ENCODE assay signal across 8 cellular contexts in genomic region chr6:70955441-70956190, GRCh38. TPM values are rescaled to one million over a fixed set of nuclear protein-coding genes. Genes with fewer than 3 reads are reported as not detected.
A peak's percentile ranks its signal among the peaks of the same experiment; 100 is the strongest.
DNase-seq lines count a peak whose midpoint lies in the region; ATAC-seq and TF ChIP-seq lines count a peak whose summit lies in the region.

No MANE protein-coding gene starts in this region.

- H3K4me1 Mint-ChIP-seq in GM23338 = peaks cover 29% of the 10 kb centered on the region

- H3K79me2 ChIP-seq in GM23338 (replicated peaks; ENCODE audit: insufficient read depth) = no peaks in the 10 kb centered on the region
- H3K79me2 ChIP-seq in Karpas-422 (ENCODE audit: low read length) = no peaks in the 10 kb centered on the region

- peak overlapping the region; percentile 99 for H2AFZ ChIP-seq in GM23338
- no peak overlapping the region for H2AFZ ChIP-seq in Karpas-422 (ENCODE audit: low read length)

- peak overlapping the region; percentile 77 for H3K4me3 Mint-ChIP-seq in GM23338

- H3K9me3 ChIP-seq in Karpas-422 (ENCODE audit: low read length) = no peaks in the 10 kb centered on the region

- H3K27ac ChIP-seq in GM23338 (ENCODE audit: low read depth) = no peak overlapping the region
- H3K27ac ChIP-seq in Karpas-422 (ENCODE audit: low read length) = no peak overlapping the region

- H3K27me3 ChIP-seq in GM23338 (ENCODE audit: insufficient read depth) (peaks cover 67% of the 10 kb centered on the region), Karpas-422 (ENCODE audit: low read length) (no peaks in the 10 kb centered on the region)

- H3K9me2 ChIP-seq in GM23338 (ENCODE audit: insufficient read depth) (no peaks in the 10 kb centered on the region), Karpas-422 (replicated peaks; ENCODE audit: insufficient read depth, low read length) (no peaks in the 10 kb centered on the region)

- H3K36me3 Mint-ChIP-seq in GM23338 (ENCODE audit: low read depth) = no peaks in the 10 kb centered on the region; the same call in 2 of the 3 replicates

- H3F3A ChIP-seq in GM23338 (replicated peaks; ENCODE audit: low read depth) = no peaks in the 10 kb centered on the region

- H3K4me3 ChIP-seq in GM23338 (peak overlapping the region; percentile 82), Karpas-422 (ENCODE audit: low read length) (no peak overlapping the region)

- no peak overlapping the region for H3K27ac Mint-ChIP-seq in GM23338

- H3K4me1 ChIP-seq in GM23338 (ENCODE audit: insufficient read depth) = peaks cover 15% of the 10 kb centered on the region
- H3K4me1 ChIP-seq in Karpas-422 (ENCODE audit: low read length) = 0 out of 2 replicates have a peak, but pooled peaks cover 3% of the 10 kb centered on the region

- H3K9me3 Mint-ChIP-seq in GM23338 = no peaks in the 10 kb centered on the region; the same call in 2 of the 3 replicates

- ATAC-seq in GM23338 = peak; percentile 84

- peaks cover 46% of the 10 kb centered on the region for H3K27me3 Mint-ChIP-seq in GM23338 (ENCODE audit: insufficient read depth, low read depth, poor library complexity)

- peak; percentile 63 to 93 for TF ChIP-seq CTCF in GM23338 (conservative IDR thresholded peaks at IDR 0.05; ENCODE audit: low read depth in 2 of 2)

- peak; percentile 64 for DNase-seq in EH (ENCODE audit: low read depth)
- DNase-seq in GM23338 (ENCODE audit: low spot score) = peak; percentile 96
- peak; percentile 85 for DNase-seq in Karpas-422
- peak; percentile 30 to 83 for DNase-seq in SHP77 (lab: John Stamatoyannopoulos, UW)
- peak; percentile 69 for DNase-seq in activated gamma-delta T cell treated with anti-CD3 and anti-CD28 coated beads, Interleukin-2, amount 50 U/mL, for 16 hours (ENCODE audit: low read depth)
- peak; percentile 65 for DNase-seq in globus pallidus (ENCODE audit: low spot score)
- peak; percentile 23 for DNase-seq in non-pigmented ciliary epithelial cell (ENCODE audit: low read depth)
- DNase-seq in stromal cell of bone marrow (ENCODE audit: low read depth) = peak; percentile 35

- H4K20me1 ChIP-seq in GM23338 (replicated peaks; ENCODE audit: insufficient read depth) (no peaks in the 10 kb centered on the region), Karpas-422 (ENCODE audit: insufficient read depth, low read depth, low read length) (no peaks in the 10 kb centered on the region)

- H3K36me3 ChIP-seq in GM23338 (ENCODE audit: insufficient read depth) (no peaks in the 10 kb centered on the region), Karpas-422 (ENCODE audit: insufficient read depth, low read length) (no peaks in the 10 kb centered on the region)

- H3K9ac ChIP-seq in Karpas-422 (ENCODE audit: low read length) = no peak overlapping the region

- H3K4me2 ChIP-seq in GM23338 (peak overlapping the region; percentile 96), Karpas-422 (ENCODE audit: low read depth, low read length, poor library complexity, severe bottlenecking) (peak overlapping the region; percentile 29)

TF ChIP-seq in GM23338, 12 proteins besides CTCF, POLR2A, EP300 and RAD21:
- TF ChIP-seq NANOG (IDR thresholded peaks at IDR 0.05; ENCODE audit: borderline replicate concordance) (no peak), EZH2 (IDR thresholded peaks at IDR 0.05; ENCODE audit: low read depth, unreplicated experiment) (peak; percentile 56)

RNA-seq across cellular contexts. Expression of gene B3GAT2, which starts 1.2 kb away (rescaled TPM):
- 1.0 and 1.8 TPM in 2 replicates for total RNA-seq in GM23338 (2014; rRNA removed; shearing (Covaris generic))
- 0.92 and 1.7 TPM in 2 replicates for polyA plus RNA-seq in GM23338 (2016; fragmentation: Nextera tagmentation; extraction: Ambion mirVana)
- not detected in 2 replicates for total RNA-seq in Karpas-422 (2014; rRNA removed; shearing (Covaris generic); ENCODE audit: low replicate concordance)

Comparison
In these comparisons a context has a peak if more than half of its experiments do, and no peak if none do; other contexts are left out.
1. DNase-seq: peak in every context shown above with its lines; median percentile 96 in GM23338; 85 in Karpas-422; 69 in activated gamma-delta T cell treated with anti-CD3 and anti-CD28 coated beads, Interleukin-2, amount 50 U/mL, for 16 hours; 65 in globus pallidus; 64 in EH; 56 in SHP77; 35 in stromal cell of bone marrow; 23 in non-pigmented ciliary epithelial cell.